ENCODE assay signal across 9 cellular contexts in genomic region chr11:86670179-86670578, GRCh38. TPM values are rescaled to one million over a fixed set of nuclear protein-coding genes. Genes with fewer than 3 reads are reported as not detected.
DNase-seq lines count a peak whose midpoint lies in the region; ATAC-seq, FAIRE-seq and TF ChIP-seq lines count a peak whose summit lies in the region.
"Had no signal": no experiment of that assay in that cellular context is flagged by ENCODE, and none has a peak within 500 bp of the region (broad histone marks: within the 10 kb centered on the region; RNA-seq: fewer than 3 reads in every experiment).

No MANE protein-coding gene starts in this region.

- no peak overlapping the region for H3K4me3 Mint-ChIP-seq in MCF 10A (ENCODE audit: unreplicated experiment)
- H3K4me3 Mint-ChIP-seq in nephron, result peak overlapping the region; percentile 39 to 84 (median 83)
- H3K4me3 Mint-ChIP-seq in activated CD4-positive, alpha-beta T cell treated with anti-CD3 and anti-CD28 coated beads for 36 hours, result no peak overlapping the region
- H3K4me3 Mint-ChIP-seq: activated CD8-positive, alpha-beta T cell treated with anti-CD3 and anti-CD28 coated beads, Interleukin-2, amount 10 ng/mL, durations not matched to agents 7 days and 5 days had no signal

- ATAC-seq in activated CD4-positive, alpha-beta T cell treated with anti-CD3 and anti-CD28 coated beads for 36 hours, result no peak
- no peak for ATAC-seq in GM21528 (IDR thresholded peaks at IDR 0.05; ENCODE audit: low FRiP score, unreplicated experiment)
- ATAC-seq: activated CD8-positive, alpha-beta T cell treated with anti-CD3 and anti-CD28 coated beads, Interleukin-2, amount 10 ng/mL, durations not matched to agents 7 days and 5 days had no signal

- H3K9me3 Mint-ChIP-seq in MCF 10A (ENCODE audit: unreplicated experiment) (peaks cover 3% of the 10 kb centered on the region), nephron (no peaks in the 10 kb centered on the region)
- H3K9me3 Mint-ChIP-seq in activated CD4-positive, alpha-beta T cell treated with anti-CD3 and anti-CD28 coated beads for 36 hours (ENCODE audit: low read depth), result no peaks in the 10 kb centered on the region

- H3K27me3 Mint-ChIP-seq in MCF 10A (ENCODE audit: insufficient read depth, unreplicated experiment) (no peaks in the 10 kb centered on the region), nephron (ENCODE audit: low read depth) (peaks cover 33% of the 10 kb centered on the region)
- H3K27me3 Mint-ChIP-seq in activated CD4-positive, alpha-beta T cell treated with anti-CD3 and anti-CD28 coated beads for 36 hours, result peaks cover 19% of the 10 kb centered on the region

- POLR2A ChIA-PET in MCF 10A (lab: Yijun Ruan, JAX), result interaction anchor here (1.1 kb wide), 1 partner anchor 12 kb away, joined by 3 read pairs; no protein-coding TSS in a partner anchor
- POLR2A ChIA-PET in activated CD4-positive, alpha-beta T cell treated with anti-CD3 and anti-CD28 coated beads for 36 hours (lab: Charles Lee), result interaction anchor here (0.7 kb wide), 1 partner anchor 80 kb away, joined by 3 read pairs; no protein-coding TSS in a partner anchor

- TF ChIP-seq CTCF in MCF 10A (IDR thresholded peaks at IDR 0.05; ENCODE audit: unreplicated experiment) (no peak), nephron (IDR thresholded peaks at IDR 0.05; ENCODE audit: unreplicated experiment in 3 of 3) (no peak)

- H3K36me3 Mint-ChIP-seq in MCF 10A (ENCODE audit: insufficient read depth, unreplicated experiment), result no peaks in the 10 kb centered on the region
- H3K36me3 Mint-ChIP-seq in nephron (ENCODE audit: low read depth), result no peaks in the 10 kb centered on the region
- no peaks in the 10 kb centered on the region for H3K36me3 Mint-ChIP-seq in activated CD4-positive, alpha-beta T cell treated with anti-CD3 and anti-CD28 coated beads for 36 hours (ENCODE audit: low read depth)

- H3K27ac Mint-ChIP-seq in MCF 10A (ENCODE audit: low read depth, unreplicated experiment), result no peak overlapping the region
- H3K27ac Mint-ChIP-seq in nephron, result peak overlapping the region in 1 of 3 experiments; percentile 8
- no peak overlapping the region for H3K27ac Mint-ChIP-seq in activated CD4-positive, alpha-beta T cell treated with anti-CD3 and anti-CD28 coated beads for 36 hours
- H3K27ac Mint-ChIP-seq: activated CD8-positive, alpha-beta T cell treated with anti-CD3 and anti-CD28 coated beads, Interleukin-2, amount 10 ng/mL, durations not matched to agents 7 days and 5 days had no signal

- peak; percentile 76 for DNase-seq in Daoy (ENCODE audit: low read depth)
- peak; percentile 70 for DNase-seq in NCI-H82 treated with DMSO at 0.1 percent for 48 hours (lab: John Stamatoyannopoulos, UW; ENCODE audit: unreplicated experiment)
- peak; percentile 3 for DNase-seq in MCF 10A (ENCODE audit: unreplicated experiment)
- no peak for DNase-seq in CD1c-positive myeloid dendritic cell (ENCODE audit: extremely low spot score)
- no peak for DNase-seq in activated CD4-positive, alpha-beta T cell treated with anti-CD3 and anti-CD28 coated beads for 36 hours
- DNase-seq in HTR-8/SVneo (ENCODE audit: insufficient read length, low spot score), result no peak
- DNase-seq: activated CD8-positive, alpha-beta T cell treated with anti-CD3 and anti-CD28 coated beads, Interleukin-2, amount 10 ng/mL, durations not matched to agents 7 days and 5 days had no signal

- CTCF ChIA-PET in MCF 10A (lab: Yijun Ruan, JAX), result no interaction called here
- CTCF ChIA-PET in activated CD4-positive, alpha-beta T cell treated with anti-CD3 and anti-CD28 coated beads for 36 hours (lab: Charles Lee), result interaction anchor here (0.6 to 0.7 kb wide), 2 partner anchors 39 to 151 kb away, joined by 3 read pairs; no protein-coding TSS in a partner anchor

- intact Hi-C loops in MCF 10A (cut with micrococcal nuclease), result loop anchor here (5.0 kb wide), 1 partner anchor 132 kb away; the partner anchor contains the start of gene PRSS23
- intact Hi-C loops in activated CD4-positive, alpha-beta T cell treated with anti-CD3 and anti-CD28 coated beads for 36 hours (cut with DNase I, micrococcal nuclease), result loop anchor here in 1 of 2 experiments (5.0 kb wide), 2 partner anchors 132 to 147 kb away; partner anchors contain the start of gene PRSS23

- FAIRE-seq in HTR-8/SVneo (lab: Jason Lieb, UNC), result no peak

- BruUV-seq in MCF 10A (replicated peaks; lab: Mats Ljungman, UMichigan), result no TSS peak

- H3K4me1 Mint-ChIP-seq in MCF 10A (ENCODE audit: insufficient read depth, unreplicated experiment) (peaks cover 4% of the 10 kb centered on the region), nephron (peaks cover 17% of the 10 kb centered on the region)
- peaks cover 24% of the 10 kb centered on the region for H3K4me1 Mint-ChIP-seq in activated CD4-positive, alpha-beta T cell treated with anti-CD3 and anti-CD28 coated beads for 36 hours

RNA-seq across cellular contexts. Expression of gene ME3, which starts 2.2 kb away (rescaled TPM):
- 29.8 and 33.8 TPM in 2 replicates for total RNA-seq in Daoy (2014; rRNA removed; shearing (Covaris generic))
- 0.49 TPM in 1 of 2 replicates, not detected in the other for total RNA-seq in MCF 10A (2022)
- 1 to 10 TPM; 4.0 to 6.0 TPM for total RNA-seq in activated CD4-positive, alpha-beta T cell treated with anti-CD3 and anti-CD28 coated beads for 36 hours

Comparison
In these comparisons a context has a peak if more than half of its experiments do, and no peak if none do; other contexts are left out.
1. DNase-seq: peak in Daoy (single experiment), NCI-H82 treated with DMSO at 0.1 percent for 48 hours (single experiment) and MCF 10A (single experiment); none in CD1c-positive myeloid dendritic cell (single experiment), activated CD4-positive, alpha-beta T cell treated with anti-CD3 and anti-CD28 coated beads for 36 hours (single experiment) and HTR-8/SVneo (single experiment).
2. H3K4me3 Mint-ChIP-seq: peak in nephron (3 of 3); none in MCF 10A (single experiment) and activated CD4-positive, alpha-beta T cell treated with anti-CD3 and anti-CD28 coated beads for 36 hours (single experiment).